ENCODE assay signal across 8 cellular contexts in the genomic region with DNA sequence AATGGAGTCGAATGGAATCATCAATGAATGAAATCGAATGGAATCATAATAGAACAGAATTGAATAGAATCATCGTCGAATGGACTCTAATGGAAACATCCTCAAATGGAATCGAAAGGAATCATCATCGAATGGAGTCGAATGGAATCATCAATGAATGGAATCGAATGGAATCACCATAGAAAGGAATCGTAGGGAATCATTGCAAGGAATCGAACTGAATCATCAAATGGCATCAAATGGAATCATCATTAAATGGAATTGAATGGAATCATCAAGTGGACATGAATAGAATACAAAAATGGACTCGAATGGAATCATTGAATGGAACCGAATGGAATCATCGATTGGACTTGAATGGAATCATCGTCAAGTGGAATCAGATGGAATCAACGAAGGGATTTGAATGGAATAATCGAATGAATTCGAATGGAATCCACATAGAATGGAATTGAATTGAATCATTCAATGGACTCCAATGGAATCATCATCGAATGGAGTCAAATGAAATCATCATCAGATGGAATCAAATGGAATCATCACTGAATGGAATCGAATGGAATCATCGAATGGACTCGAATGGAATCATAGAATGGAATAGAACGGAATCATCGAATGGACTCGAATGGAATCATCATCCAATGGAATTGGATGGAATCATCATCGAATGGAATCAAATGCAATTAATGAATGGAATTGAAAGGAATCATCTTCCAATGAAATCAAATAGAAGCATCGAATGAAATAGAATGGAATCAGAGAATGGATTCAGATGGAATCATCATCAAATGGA.
DNase-seq lines count a peak whose midpoint lies in the region; ATAC-seq and TF ChIP-seq lines count a peak whose summit lies in the region.
"Not testable (repeated sequence)": the region's sequence is repeated elsewhere in the genome, so short reads cannot be mapped to it uniquely, and the experiment has no call there.

No MANE protein-coding gene starts in this region.

- H3K4me3 Mint-ChIP-seq in activated T-helper 1 cell treated with anti-CD3 and anti-CD28 coated beads, Interleukin-12 subunit alpha, Interleukin-12 subunit beta, Interleukin-2, Interleukin-4 antibody, amounts not matched to agents 30 ng/mL and 10 ng/mL and 1 ng/mL, durations not matched to agents 14 hours and 24 hours and 36 hours; central memory CD8-positive, alpha-beta T cell: not testable (repeated sequence)

- not testable (repeated sequence) for TF ChIP-seq CTCF in OCI-LY7 (conservative IDR thresholded peaks at IDR 0.05; ENCODE audit: low read length); fibroblast of villous mesenchyme (IDR thresholded peaks at IDR 0.05; ENCODE audit: insufficient read depth, low read depth, low read length)

- H3K27ac ChIP-seq in OCI-LY7 (ENCODE audit: low read depth, low read length, poor library complexity, severe bottlenecking) = not testable (repeated sequence)

- H3K9me3 Mint-ChIP-seq in activated T-helper 1 cell treated with anti-CD3 and anti-CD28 coated beads, Interleukin-12 subunit alpha, Interleukin-12 subunit beta, Interleukin-2, Interleukin-4 antibody, amounts not matched to agents 30 ng/mL and 10 ng/mL and 1 ng/mL, durations not matched to agents 14 hours and 24 hours and 36 hours = peaks cover 13% of the 10 kb centered on the region
- H3K9me3 Mint-ChIP-seq in central memory CD8-positive, alpha-beta T cell = peaks cover 12% of the 10 kb centered on the region

- H2AFZ ChIP-seq in OCI-LY7 (ENCODE audit: low read length) = not testable (repeated sequence)

- H3K4me2 ChIP-seq in OCI-LY7 (ENCODE audit: low read length) = not testable (repeated sequence)

- H3K79me2 ChIP-seq in OCI-LY7 (ENCODE audit: insufficient read depth, low read depth, low read length) = not testable (repeated sequence)

- intact Hi-C loops in OCI-LY7 (cut with micrococcal nuclease; ENCODE audit: unreplicated experiment); activated T-helper 1 cell treated with anti-CD3 and anti-CD28 coated beads, Interleukin-12 subunit alpha, Interleukin-12 subunit beta, Interleukin-2, Interleukin-4 antibody, amounts not matched to agents 30 ng/mL and 10 ng/mL and 1 ng/mL, durations not matched to agents 14 hours and 24 hours and 36 hours (cut with micrococcal nuclease): not testable (repeated sequence)

- H3K9me3 ChIP-seq in OCI-LY7 (ENCODE audit: low read length) = not testable (repeated sequence)

- H3K36me3 Mint-ChIP-seq in activated T-helper 1 cell treated with anti-CD3 and anti-CD28 coated beads, Interleukin-12 subunit alpha, Interleukin-12 subunit beta, Interleukin-2, Interleukin-4 antibody, amounts not matched to agents 30 ng/mL and 10 ng/mL and 1 ng/mL, durations not matched to agents 14 hours and 24 hours and 36 hours (ENCODE audit: low read depth); central memory CD8-positive, alpha-beta T cell (ENCODE audit: insufficient read depth): not testable (repeated sequence)

- H3K4me1 Mint-ChIP-seq in activated T-helper 1 cell treated with anti-CD3 and anti-CD28 coated beads, Interleukin-12 subunit alpha, Interleukin-12 subunit beta, Interleukin-2, Interleukin-4 antibody, amounts not matched to agents 30 ng/mL and 10 ng/mL and 1 ng/mL, durations not matched to agents 14 hours and 24 hours and 36 hours (ENCODE audit: low read depth); central memory CD8-positive, alpha-beta T cell: not testable (repeated sequence)

- H3K4me3 ChIP-seq in OCI-LY7 (ENCODE audit: low read depth, low read length, poor library complexity, severe bottlenecking); fibroblast of villous mesenchyme (ENCODE audit: low read depth, low read length): not testable (repeated sequence)

- H3K27me3 Mint-ChIP-seq in activated T-helper 1 cell treated with anti-CD3 and anti-CD28 coated beads, Interleukin-12 subunit alpha, Interleukin-12 subunit beta, Interleukin-2, Interleukin-4 antibody, amounts not matched to agents 30 ng/mL and 10 ng/mL and 1 ng/mL, durations not matched to agents 14 hours and 24 hours and 36 hours (ENCODE audit: insufficient read depth); central memory CD8-positive, alpha-beta T cell: not testable (repeated sequence)

- POLR2A ChIA-PET in OCI-LY7 (lab: Charles Lee) = not testable (repeated sequence)

- in situ Hi-C loops in ACHN (cut with HindIII; ENCODE audit: low pct_ligation_motif_present, low pct_unique_long_range_greater_than_20kb, low sequenced_read_pairs) = not testable (repeated sequence)

- CTCF ChIA-PET in OCI-LY7 (lab: Charles Lee; ENCODE audit: unreplicated experiment) = not testable (repeated sequence)

- BruUV-seq in OCI-LY7 (replicated peaks; lab: Mats Ljungman, UMichigan) = not testable (repeated sequence)

- not testable (repeated sequence) for H3K9me2 ChIP-seq in OCI-LY7 (ENCODE audit: insufficient read depth, low read length)

- not testable (repeated sequence) for H3K4me1 ChIP-seq in OCI-LY7 (ENCODE audit: insufficient read depth, low read length, poor library complexity, severe bottlenecking)

- H4K20me1 ChIP-seq in OCI-LY7 (ENCODE audit: insufficient read depth, low read length) = not testable (repeated sequence)

- not testable (repeated sequence) for ATAC-seq in central memory CD8-positive, alpha-beta T cell (replicated peaks; ENCODE audit: extremely low read depth, poor library complexity, severe bottlenecking)

- H3K27ac Mint-ChIP-seq in activated T-helper 1 cell treated with anti-CD3 and anti-CD28 coated beads, Interleukin-12 subunit alpha, Interleukin-12 subunit beta, Interleukin-2, Interleukin-4 antibody, amounts not matched to agents 30 ng/mL and 10 ng/mL and 1 ng/mL, durations not matched to agents 14 hours and 24 hours and 36 hours; central memory CD8-positive, alpha-beta T cell (ENCODE audit: low read depth): not testable (repeated sequence)

- H3K36me3 ChIP-seq in OCI-LY7 (ENCODE audit: insufficient read depth, low read length) = not testable (repeated sequence)

- DNase-seq in ACHN (peak; percentile 70), HCEC 1CT (peak; percentile 15), OCI-LY7 (ENCODE audit: low spot score) (peak; percentile 28), fibroblast of villous mesenchyme (ENCODE audit: low read depth) (peak; percentile 24), medulla oblongata (ENCODE audit: extremely low spot score) (peak; percentile 83), renal cortical epithelial cell (ENCODE audit: low read depth) (peak; percentile 66)
- peak; percentile 54 for DNase-seq in activated T-helper 1 cell treated with anti-CD3 and anti-CD28 coated beads, Interleukin-12 subunit alpha, Interleukin-12 subunit beta, Interleukin-2, Interleukin-4 antibody, amounts not matched to agents 30 ng/mL and 10 ng/mL and 1 ng/mL, durations not matched to agents 14 hours and 24 hours and 36 hours (ENCODE audit: low spot score)
- DNase-seq in central memory CD8-positive, alpha-beta T cell (ENCODE audit: low spot score in 2 of 2) = peak; percentile 35 to 51

Comparison
In these comparisons a context has a peak if more than half of its experiments do, and no peak if none do; other contexts are left out.
1. DNase-seq: peak in every context shown above with its lines; median percentile 83 in medulla oblongata; 70 in ACHN; 66 in renal cortical epithelial cell; 54 in activated T-helper 1 cell treated with anti-CD3 and anti-CD28 coated beads, Interleukin-12 subunit alpha, Interleukin-12 subunit beta, Interleukin-2, Interleukin-4 antibody, amounts not matched to agents 30 ng/mL and 10 ng/mL and 1 ng/mL, durations not matched to agents 14 hours and 24 hours and 36 hours; 43 in central memory CD8-positive, alpha-beta T cell; 28 in OCI-LY7; 24 in fibroblast of villous mesenchyme; 15 in HCEC 1CT.